ENCODE assay signal across 18 cellular contexts in genomic region chr19:2232286-2233151, GRCh38. TPM values are rescaled to one million over a fixed set of nuclear protein-coding genes. Genes with fewer than 3 reads are reported as not detected.
DNase-seq lines count a peak whose midpoint lies in the region; ATAC-seq and TF ChIP-seq lines count a peak whose summit lies in the region.
"Had no signal": no experiment of that assay in that cellular context is flagged by ENCODE, and none has a peak within 500 bp of the region (broad histone marks: within the 10 kb centered on the region; RNA-seq: fewer than 3 reads in every experiment).

No MANE protein-coding gene starts in this region.

- no peaks in the 10 kb centered on the region for H3K9me3 Mint-ChIP-seq in activated CD8-positive, alpha-beta T cell treated with anti-CD3 and anti-CD28 coated beads, Interleukin-2, amount 10 ng/mL, durations not matched to agents 7 days and 5 days (ENCODE audit: insufficient read depth)
- H3K9me3 Mint-ChIP-seq in nephron, result no peaks in the 10 kb centered on the region

- H3K4me3 Mint-ChIP-seq in activated CD8-positive, alpha-beta T cell treated with anti-CD3 and anti-CD28 coated beads, Interleukin-2, amount 10 ng/mL, durations not matched to agents 7 days and 5 days, result no peak overlapping the region
- peak overlapping the region; percentile 41 to 61 (median 54) for H3K4me3 Mint-ChIP-seq in nephron

- in situ Hi-C loops in GM18951 (cut with MboI; ENCODE audit: low sequenced_read_pairs, unreplicated experiment), result no loop called here

- CTCF ChIA-PET in activated CD8-positive, alpha-beta T cell treated with anti-CD3 and anti-CD28 coated beads, Interleukin-2, amount 10 ng/mL, durations not matched to agents 7 days and 5 days (lab: Charles Lee), result no interaction called here

- peaks cover 24% of the 10 kb centered on the region for H3K4me1 Mint-ChIP-seq in activated CD8-positive, alpha-beta T cell treated with anti-CD3 and anti-CD28 coated beads, Interleukin-2, amount 10 ng/mL, durations not matched to agents 7 days and 5 days (ENCODE audit: low read depth)
- H3K4me1 Mint-ChIP-seq in nephron, result peaks cover 15% of the 10 kb centered on the region

- H3K4me1 ChIP-seq in BLaER1 treated with 17β-estradiol and CSF1 and Interleukin-3, amounts not matched to agents 10 nM and 100 nM, result peaks cover 51 to 82% (median 81%) of the 10 kb centered on the region in 10 experiments
- peaks cover 4% of the 10 kb centered on the region for H3K4me1 ChIP-seq in ovary (ENCODE audit: insufficient read depth)

- DNase-seq in activated CD8-positive, alpha-beta T cell treated with anti-CD3 and anti-CD28 coated beads, Interleukin-2, amount 10 ng/mL, durations not matched to agents 7 days and 5 days, result no peak
- no peak for DNase-seq in ovary
- DNase-seq in stimulated activated naive CD4-positive, alpha-beta T cell (lab: John Stamatoyannopoulos, UW), result no peak
- no peak for DNase-seq in stimulated activated CD4-positive, alpha-beta T cell treated with anti-CD3 and anti-CD28 coated beads, Interleukin-12 subunit alpha, Interleukin-12 subunit beta, amount 100 ng/mL, for 4 hours
- DNase-seq: activated naive CD4-positive, alpha-beta T cell; DMS79 treated with DMSO at 0.1 percent for 48 hours; KBM-7; NCI-H2227 treated with DMSO at 0.1 percent for 48 hours; SJCRH30; stimulated activated CD4-positive, alpha-beta T cell treated with anti-CD3 and anti-CD28 coated beads, Interleukin-4, amount 100 ng/mL, for 4 hours had no signal

- peak overlapping the region in 9 of 11 experiments; percentile 1 to 98 (median 55); a peak in 14 of 22 replicates for H3K9ac ChIP-seq in BLaER1 treated with 17β-estradiol and CSF1 and Interleukin-3, amounts not matched to agents 10 nM and 100 nM

- no peak overlapping the region for H3K4me3 ChIP-seq in BLaER1 treated with 17β-estradiol and CSF1 and Interleukin-3, amounts not matched to agents 10 nM and 100 nM
- no peak overlapping the region for H3K4me3 ChIP-seq in ovary
- H3K4me3 ChIP-seq: SJCRH30 had no signal

- H3K27me3 Mint-ChIP-seq in activated CD8-positive, alpha-beta T cell treated with anti-CD3 and anti-CD28 coated beads, Interleukin-2, amount 10 ng/mL, durations not matched to agents 7 days and 5 days (ENCODE audit: low read depth), result no peaks in the 10 kb centered on the region
- H3K27me3 Mint-ChIP-seq in nephron (ENCODE audit: low read depth), result no peaks in the 10 kb centered on the region

- H4K20me1 ChIP-seq in BLaER1 treated with 17β-estradiol and CSF1 and Interleukin-3, amounts not matched to agents 10 nM and 100 nM, result peaks cover 71 to 90% (median 83%) of the 10 kb centered on the region in 11 experiments

- peaks cover 43% of the 10 kb centered on the region for H3K36me3 Mint-ChIP-seq in activated CD8-positive, alpha-beta T cell treated with anti-CD3 and anti-CD28 coated beads, Interleukin-2, amount 10 ng/mL, durations not matched to agents 7 days and 5 days (ENCODE audit: low read depth)
- H3K36me3 Mint-ChIP-seq in nephron (ENCODE audit: low read depth), result peaks cover 18% of the 10 kb centered on the region

- H3K27ac ChIP-seq in BLaER1 treated with 17β-estradiol and CSF1 and Interleukin-3, amounts not matched to agents 10 nM and 100 nM, result peak overlapping the region in 4 of 11 experiments; percentile 4 to 60 (median 39); a peak in 7 of 22 replicates
- H3K27ac ChIP-seq in ovary, result no peak overlapping the region
- H3K27ac ChIP-seq: SJCRH30 had no signal

- 66 to 73% (median 71%) methylated on average over 30 of the region's 30 CpGs for WGBS in ovary, 3 donors

- TF ChIP-seq POLR2A in GM18951 (IDR thresholded peaks at IDR 0.05; ENCODE audit: extremely low read depth, insufficient read depth, insufficient read length), result peak; percentile 25
- TF ChIP-seq POLR2A in ovary (IDR thresholded peaks at IDR 0.05), result no peak

- peak overlapping the region in 10 of 11 experiments; percentile 95 to 100 (median 98); a peak in 17 of 22 replicates for H3K4me2 ChIP-seq in BLaER1 treated with 17β-estradiol and CSF1 and Interleukin-3, amounts not matched to agents 10 nM and 100 nM

- H3K9me3 ChIP-seq in BLaER1 treated with 17β-estradiol and CSF1 and Interleukin-3, amounts not matched to agents 10 nM and 100 nM (replicated peaks in 1 of 11), result no peaks in the 10 kb centered on the region
- no peaks in the 10 kb centered on the region for H3K9me3 ChIP-seq in ovary
- H3K9me3 ChIP-seq: BE2C, SJCRH30 had no signal

- intact Hi-C loops in ovary (cut with DNase I), result loop anchor here in 2 of 4 donors (5.0 to 10.0 kb wide), 2 partner anchors 65 to 68 kb away; partner anchors contain the start of gene DOT1L (in 1 of the 2)

- TF ChIP-seq CTCF in nephron (IDR thresholded peaks at IDR 0.05; ENCODE audit: unreplicated experiment in 3 of 3), result no peak
- no peak for TF ChIP-seq CTCF in ovary (IDR thresholded peaks at IDR 0.05)

- POLR2A ChIA-PET in activated CD8-positive, alpha-beta T cell treated with anti-CD3 and anti-CD28 coated beads, Interleukin-2, amount 10 ng/mL, durations not matched to agents 7 days and 5 days (lab: Charles Lee), result no interaction called here

- ATAC-seq in activated CD8-positive, alpha-beta T cell treated with anti-CD3 and anti-CD28 coated beads, Interleukin-2, amount 10 ng/mL, durations not matched to agents 7 days and 5 days, result no peak

- no peaks in the 10 kb centered on the region for H3K27me3 ChIP-seq in BLaER1 treated with 17β-estradiol and CSF1 and Interleukin-3, amounts not matched to agents 10 nM and 100 nM
- H3K27me3 ChIP-seq in ovary, result no peaks in the 10 kb centered on the region
- H3K27me3 ChIP-seq: BE2C, SJCRH30 had no signal

- TF ChIP-seq EP300 in ovary (IDR thresholded peaks at IDR 0.05), result no peak

- H3K27ac Mint-ChIP-seq in activated CD8-positive, alpha-beta T cell treated with anti-CD3 and anti-CD28 coated beads, Interleukin-2, amount 10 ng/mL, durations not matched to agents 7 days and 5 days, result peak overlapping the region; percentile 49
- peak overlapping the region in 1 of 3 experiments; percentile 44 for H3K27ac Mint-ChIP-seq in nephron

- peaks cover 57 to 73% (median 67%) of the 10 kb centered on the region in 11 experiments for H3K36me3 ChIP-seq in BLaER1 treated with 17β-estradiol and CSF1 and Interleukin-3, amounts not matched to agents 10 nM and 100 nM
- H3K36me3 ChIP-seq in ovary, result no peaks in the 10 kb centered on the region

RNA-seq across cellular contexts. Expression of gene PLEKHJ1, which starts 3.6 kb away (rescaled TPM):
- total RNA-seq in activated CD8-positive, alpha-beta T cell treated with anti-CD3 and anti-CD28 coated beads, Interleukin-2, amount 10 ng/mL, durations not matched to agents 7 days and 5 days, result 10 to 100 TPM; 78.0 to 79.9 TPM
- 10 to 100 TPM; 39.0 to 55.2 (median 46.8) TPM for total RNA-seq in ovary
- 10 to 100 TPM; 17.1 to 57.9 TPM for polyA plus RNA-seq in ovary

RNA-seq across cellular contexts. Expression of gene SF3A2, which starts 4.1 kb away (rescaled TPM):
- total RNA-seq in activated CD8-positive, alpha-beta T cell treated with anti-CD3 and anti-CD28 coated beads, Interleukin-2, amount 10 ng/mL, durations not matched to agents 7 days and 5 days, result 100 to 1,000 TPM; 157 to 163 TPM
- 100 to 1,000 TPM in 3 of 7 donors, 10 to 100 TPM in 4; 33.0 to 137 (median 89.8) TPM for total RNA-seq in ovary
- polyA plus RNA-seq in ovary, result 10 to 100 TPM; 13.7 to 95.7 TPM

RNA-seq across cellular contexts. Expression of gene AMH, which starts 16.6 kb away (rescaled TPM):
- 10 to 100 TPM; 10.3 to 12.1 TPM for total RNA-seq in activated CD8-positive, alpha-beta T cell treated with anti-CD3 and anti-CD28 coated beads, Interleukin-2, amount 10 ng/mL, durations not matched to agents 7 days and 5 days
- 1 to 10 TPM in 6 of 7 donors, under 1 TPM in 1; 0.80 to 3.9 (median 1.3) TPM for total RNA-seq in ovary
- 10 to 100 TPM in 1 of 2 donors, not detected in 1; 12.0 TPM for polyA plus RNA-seq in ovary
- total RNA-seq: urinary bladder had no signal

RNA-seq across cellular contexts. Expression of gene JSRP1, which starts 23.7 kb away (rescaled TPM):
- total RNA-seq in activated CD8-positive, alpha-beta T cell treated with anti-CD3 and anti-CD28 coated beads, Interleukin-2, amount 10 ng/mL, durations not matched to agents 7 days and 5 days, result not detected
- total RNA-seq in ovary, result under 1 TPM in 4 of 7 donors, not detected in 3; 0.30 to 0.92 (median 0.41) TPM
- under 1 TPM in 1 of 2 donors, not detected in 1; 0.31 TPM for polyA plus RNA-seq in ovary
- total RNA-seq: endothelial cell of umbilical vein, mesenteric fat pad had no signal
- polyA plus RNA-seq: endothelial cell of umbilical vein had no signal

RNA-seq across cellular contexts. Expression of gene PEAK3, which starts 49.5 kb away (rescaled TPM):
- under 1 TPM; 0.16 to 0.34 TPM for total RNA-seq in activated CD8-positive, alpha-beta T cell treated with anti-CD3 and anti-CD28 coated beads, Interleukin-2, amount 10 ng/mL, durations not matched to agents 7 days and 5 days
- under 1 TPM in 5 of 7 donors, not detected in 2; 0.11 to 0.62 (median 0.35) TPM for total RNA-seq in ovary
- under 1 TPM in 1 of 2 donors, not detected in 1; 0.10 TPM for polyA plus RNA-seq in ovary
- total RNA-seq: endothelial cell of umbilical vein, glomerular endothelial cell, urinary bladder had no signal
